In the genomic region with DNA sequence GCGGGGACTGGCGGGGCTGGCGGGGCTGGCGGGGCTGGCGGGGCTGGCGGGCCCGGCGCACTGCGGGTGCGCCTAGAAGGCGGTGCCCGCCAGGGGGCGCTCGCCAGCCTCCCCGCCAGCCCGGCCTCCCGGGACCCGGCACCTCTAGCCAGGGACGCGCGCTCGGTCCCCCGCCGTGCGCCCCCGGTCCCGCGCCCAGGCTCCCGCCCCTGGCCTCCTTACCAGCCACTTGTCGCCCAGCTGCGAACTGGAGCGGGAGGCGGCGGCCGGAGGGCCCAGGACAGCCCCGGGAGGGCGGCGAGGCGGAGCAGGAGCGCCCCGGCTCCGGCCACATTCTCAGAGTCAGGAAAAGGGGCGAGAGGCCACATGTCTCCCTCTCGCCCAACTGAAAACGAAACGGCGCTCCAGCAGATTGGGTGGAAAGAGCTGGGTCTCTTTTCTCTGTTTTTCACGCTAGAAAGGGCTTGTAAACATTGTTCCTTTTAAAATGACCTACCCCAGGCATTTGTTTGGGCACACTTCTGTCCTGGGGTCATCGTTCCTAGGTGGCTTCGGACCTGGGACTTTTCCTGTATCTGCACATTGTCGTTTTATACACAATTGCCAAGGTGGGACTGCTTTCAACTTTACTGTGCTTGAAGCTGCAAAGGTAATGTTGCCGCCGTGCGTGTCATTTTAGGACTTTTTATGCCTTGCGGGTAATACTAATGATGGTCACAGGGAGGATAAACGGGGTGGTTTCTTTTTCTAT, we compare ENCODE assay signal across 8 cellular contexts. TPM values are rescaled to one million over a fixed set of nuclear protein-coding genes. Genes with fewer than 3 reads are reported as not detected.
A peak's percentile ranks its signal among the peaks of the same experiment; 100 is the strongest.
DNase-seq lines count a peak whose midpoint lies in the region; ATAC-seq and TF ChIP-seq lines count a peak whose summit lies in the region.

No MANE protein-coding gene starts in this region.

- peak; percentile 39 for TF ChIP-seq CTCF in SK-N-SH (IDR thresholded peaks at IDR 0.05)
- peak; percentile 35 to 53 (median 46) for TF ChIP-seq CTCF in ovary (IDR thresholded peaks at IDR 0.05)
- peak in 5 of 6 experiments; percentile 14 to 84 (median 76) for TF ChIP-seq CTCF in thyroid gland (IDR thresholded peaks at IDR 0.05)

- no peaks in the 10 kb centered on the region for H4K20me1 ChIP-seq in SK-N-SH (ENCODE audit: insufficient read depth)

- H3K4me3 ChIP-seq in SK-N-SH (ENCODE audit: low read depth in 2 of 2, low read length in 1 of 2): peak overlapping the region; percentile 68 to 74
- H3K4me3 ChIP-seq in ovary: peak overlapping the region; percentile 72
- H3K4me3 ChIP-seq in thyroid gland (replicated peaks in 1 of 3): peak overlapping the region; percentile 32 to 83 (median 54)

- TF ChIP-seq POLR2A in ovary (IDR thresholded peaks at IDR 0.05): no peak
- peak in 1 of 2 donors; percentile 71 for TF ChIP-seq POLR2A in thyroid gland (IDR thresholded peaks at IDR 0.05)

- no peak for TF ChIP-seq EP300 in SK-N-SH (IDR thresholded peaks at IDR 0.05; ENCODE audit: borderline replicate concordance in 1 of 2, low read depth in 1 of 2, low read length in 1 of 2)
- no peak for TF ChIP-seq EP300 in ovary (IDR thresholded peaks at IDR 0.05)

- H3K4me1 ChIP-seq in SK-N-SH (ENCODE audit: control insufficient read depth in 1 of 2, insufficient read depth in 2 of 2, low read depth in 1 of 2, low read length in 1 of 2): peaks cover 0 to 7% of the 10 kb centered on the region in 2 experiments; a peak in 1 of 4 replicates
- peaks cover 2% of the 10 kb centered on the region for H3K4me1 ChIP-seq in ovary (ENCODE audit: insufficient read depth)
- peaks cover 8 to 14% of the 10 kb centered on the region in 2 donors for H3K4me1 ChIP-seq in thyroid gland

- 6% methylated on average over 19 of the region's 56 CpGs for WGBS in SK-N-SH (ENCODE audit: low lambda C conversion rate)
- 1 to 3% (median 1%) methylated on average over 40 to 56 of the region's 56 CpGs for WGBS in ovary, 3 donors
- 3 to 6% methylated on average over 21 to 36 of the region's 56 CpGs for WGBS in thyroid gland, 2 donors

- POLR2A ChIA-PET in SK-N-SH (lab: Yijun Ruan, JAX): no interaction called here

- H3K9me2 ChIP-seq in SK-N-SH: no peaks in the 10 kb centered on the region

- ATAC-seq in GM18909 (IDR thresholded peaks at IDR 0.05; ENCODE audit: poor library complexity, unreplicated experiment) (peak; percentile 91), HG03342 (IDR thresholded peaks at IDR 0.05; ENCODE audit: unreplicated experiment) (peak; percentile 93)
- ATAC-seq in activated naive CD4-positive, alpha-beta T cell treated with anti-CD3 and anti-CD28 coated beads, Interleukin-2, amount 50 U/mL, for 72 hours: peak; percentile 65 to 80

- TF ChIP-seq RAD21 in SK-N-SH (IDR thresholded peaks at IDR 0.05; ENCODE audit: low read length): peak; percentile 32

- DNase-seq in AML-193 (lab: John Stamatoyannopoulos, UW) (peak; percentile 54 to 62), SK-N-SH (peak; percentile 94), head of caudate nucleus (peak; percentile 67 to 95 (median 88)), ovary (peak; percentile 50 to 83 (median 73)), thyroid gland (peak; percentile 86 to 89)
- peak; percentile 89 to 91 for DNase-seq in activated naive CD4-positive, alpha-beta T cell treated with anti-CD3 and anti-CD28 coated beads, Interleukin-2, amount 50 U/mL, for 72 hours (ENCODE audit: low spot score in 2 of 2)

- H3K9ac ChIP-seq in SK-N-SH: peak overlapping the region; percentile 57; the same call in 1 of the 2 replicates

- H3K36me3 Mint-ChIP-seq in activated naive CD4-positive, alpha-beta T cell treated with anti-CD3 and anti-CD28 coated beads, Interleukin-2, amount 50 U/mL, for 72 hours: peaks cover 47 to 72% of the 10 kb centered on the region in 2 donors

- H3K27ac ChIP-seq in SK-N-SH (ENCODE audit: low read depth in 2 of 2, low read length in 1 of 2) (peak overlapping the region in 1 of 2 experiments; percentile 41; a peak in 1 of 4 replicates), ovary (peak overlapping the region in 1 of 2 donors; percentile 58), thyroid gland (peak overlapping the region; percentile 72 to 95 (median 92))

- H3K9me3 ChIP-seq in SK-N-SH: no peaks in the 10 kb centered on the region
- H3K9me3 ChIP-seq in ovary: no peaks in the 10 kb centered on the region
- no peaks in the 10 kb centered on the region for H3K9me3 ChIP-seq in thyroid gland

- H3K4me2 ChIP-seq in SK-N-SH: peak overlapping the region; percentile 78

- H3K9me3 Mint-ChIP-seq in activated naive CD4-positive, alpha-beta T cell treated with anti-CD3 and anti-CD28 coated beads, Interleukin-2, amount 50 U/mL, for 72 hours: no peaks in the 10 kb centered on the region

- no peaks in the 10 kb centered on the region for H3K79me2 ChIP-seq in SK-N-SH (ENCODE audit: insufficient read depth)

- intact Hi-C loops in head of caudate nucleus (cut with DNase I): loop anchor here (2.0 to 5.0 kb wide), 2 partner anchors 68 to 87 kb away; no protein-coding TSS in a partner anchor
- intact Hi-C loops in ovary (cut with DNase I): no loop called here
- intact Hi-C loops in thyroid gland (cut with DNase I): no loop called here

- no peaks in the 10 kb centered on the region for H3F3A ChIP-seq in SK-N-SH (replicated peaks; ENCODE audit: insufficient read depth)

- H3K36me3 ChIP-seq in SK-N-SH (replicated peaks in 1 of 2; ENCODE audit: control insufficient read depth in 1 of 2, insufficient read depth in 2 of 2, low read length in 1 of 2) (no peaks in the 10 kb centered on the region), ovary (no peaks in the 10 kb centered on the region), thyroid gland (no peaks in the 10 kb centered on the region)

- peak overlapping the region; percentile 98 to 99 for H3K27ac Mint-ChIP-seq in activated naive CD4-positive, alpha-beta T cell treated with anti-CD3 and anti-CD28 coated beads, Interleukin-2, amount 50 U/mL, for 72 hours

- CTCF ChIA-PET in SK-N-SH (lab: Yijun Ruan, JAX): interaction anchor here (0.7 to 2.0 kb wide), 27 partner anchors 9 to 335 kb away, joined by 3 to 9 read pairs (median 4); no protein-coding TSS in a partner anchor

- H3K27me3 ChIP-seq in SK-N-SH (ENCODE audit: insufficient read depth): peaks cover 20% of the 10 kb centered on the region
- no peaks in the 10 kb centered on the region for H3K27me3 ChIP-seq in ovary
- H3K27me3 ChIP-seq in thyroid gland: no peaks in the 10 kb centered on the region

- H2AFZ ChIP-seq in SK-N-SH (ENCODE audit: low read depth): peak overlapping the region; percentile 93

TF ChIP-seq in SK-N-SH, 30 proteins besides CTCF, POLR2A, EP300 and RAD21:
- TF ChIP-seq SMC3 (IDR thresholded peaks at IDR 0.05; ENCODE audit: low read depth, low read length) (peak; percentile 31; the same call in 1 of the 2 replicates), IRF3 (IDR thresholded peaks at IDR 0.05; ENCODE audit: low read depth, low read length) (no peak), TCF12 (IDR thresholded peaks at IDR 0.05) (no peak)

RNA-seq across cellular contexts. Expression of gene PRKCQ, which starts 0.4 kb away (rescaled TPM):
- 0.18 and 0.23 TPM in 2 replicates for polyA plus RNA-seq in SK-N-SH (2012; rRNA removed)
- polyA plus RNA-seq in SK-N-SH (2012; cell fraction: cytosol; rRNA removed): 0.15 and 0.25 TPM in 2 replicates
- 0.09 and 0.20 TPM in 2 replicates for polyA plus RNA-seq in SK-N-SH (2012; cell fraction: nucleus; rRNA removed)
- total RNA-seq in activated naive CD4-positive, alpha-beta T cell treated with anti-CD3 and anti-CD28 coated beads, Interleukin-2, amount 50 U/mL, for 72 hours: 10 to 100 TPM; 27.5 to 48.4 TPM
- 1 to 10 TPM in 4 of 7 donors, under 1 TPM in 3; 0.71 to 3.6 (median 1.1) TPM for total RNA-seq in ovary
- polyA plus RNA-seq in ovary: 1 to 10 TPM in 1 of 2 donors, under 1 TPM in 1; 0.90 to 3.0 TPM
- 10 to 100 TPM; 24.2 to 45.7 (median 34.5) TPM for total RNA-seq in thyroid gland

Comparison
In these comparisons a context has a peak if more than half of its experiments do, and no peak if none do; other contexts are left out.
1. RNA of gene PRKCQ, which starts 0.4 kb away (total RNA-seq): 27.5 to 48.4 TPM in activated naive CD4-positive, alpha-beta T cell treated with anti-CD3 and anti-CD28 coated beads, Interleukin-2, amount 50 U/mL, for 72 hours and 24.2 to 45.7 TPM in thyroid gland; 0.71 to 3.6 TPM in ovary; every median in the first group is over 4 times any median in the second.
2. Peak in every context shown above with its lines, with median percentiles within 50 percentile points of each other: DNase-seq, ATAC-seq, H3K4me3 ChIP-seq and CTCF ChIP-seq.